9 cellular contexts compared by ENCODE assay signal in genomic region chr13:75637101-75637774, GRCh38. TPM values are rescaled to one million over a fixed set of nuclear protein-coding genes. Genes with fewer than 3 reads are reported as not detected.
DNase-seq lines count a peak whose midpoint lies in the region; ATAC-seq and TF ChIP-seq lines count a peak whose summit lies in the region.
"Had no signal": no experiment of that assay in that cellular context is flagged by ENCODE, and none has a peak within 500 bp of the region (broad histone marks: within the 10 kb centered on the region; RNA-seq: fewer than 3 reads in every experiment).

No MANE protein-coding gene starts in this region.

- H3K36me3 ChIP-seq in iPS-20b (ENCODE audit: insufficient read depth, low read depth, low read length) (no peaks in the 10 kb centered on the region), testis (ENCODE audit: low read depth, missing control alignments) (no peaks in the 10 kb centered on the region)

- H3K4me3 ChIP-seq in WI38 (ENCODE audit: low read depth, low read length) (peak overlapping the region; percentile 94), iPS-20b (ENCODE audit: low read length) (peak overlapping the region; percentile 78), testis (peak overlapping the region; percentile 75 to 76)

- H3K9me3 ChIP-seq in iPS-20b (ENCODE audit: insufficient read depth, low read depth, low read length) (no peaks in the 10 kb centered on the region), testis (no peaks in the 10 kb centered on the region)

- H3K4me3 Mint-ChIP-seq in T-helper 1 cell treated with Interleukin-12 subunit alpha and Interleukin-12 subunit beta and Interleukin-4 antibody, amounts not matched to agents 30 μg/mL and 1 μg/mL, for 36 hours: peak overlapping the region; percentile 59

- no peak for DNase-seq in T-helper 1 cell
- no peak for DNase-seq in testis
- no peak for DNase-seq in A172 (ENCODE audit: low spot score)
- DNase-seq in NOMO-1 treated with DMSO at 0.1 percent for 48 hours (lab: John Stamatoyannopoulos, UW; ENCODE audit: unreplicated experiment): no peak

- H3K27me3 ChIP-seq in iPS-20b (ENCODE audit: insufficient read depth, low read length): peaks cover 50% of the 10 kb centered on the region
- H3K27me3 ChIP-seq in testis: no peaks in the 10 kb centered on the region

- H3K27me3 Mint-ChIP-seq in T-helper 1 cell treated with Interleukin-12 subunit alpha and Interleukin-12 subunit beta and Interleukin-4 antibody, amounts not matched to agents 30 μg/mL and 1 μg/mL, for 36 hours (ENCODE audit: low read depth): peaks cover 25% of the 10 kb centered on the region

- peak overlapping the region; percentile 45; the same call in 1 of the 2 replicates for H3K9ac ChIP-seq in iPS-20b (ENCODE audit: low read depth, low read length)

- peaks cover 2% of the 10 kb centered on the region for H3K36me3 Mint-ChIP-seq in T-helper 1 cell treated with Interleukin-12 subunit alpha and Interleukin-12 subunit beta and Interleukin-4 antibody, amounts not matched to agents 30 μg/mL and 1 μg/mL, for 36 hours (ENCODE audit: low read depth)

- no peak overlapping the region for H3K27ac Mint-ChIP-seq in T-helper 1 cell treated with Interleukin-12 subunit alpha and Interleukin-12 subunit beta and Interleukin-4 antibody, amounts not matched to agents 30 μg/mL and 1 μg/mL, for 36 hours

- 23 to 24% methylated on average over 16 to 19 of the region's 19 CpGs for WGBS in testis, 2 donors

- H3K4me1 ChIP-seq in iPS-20b (ENCODE audit: insufficient read depth, low read length) (peaks cover 17% of the 10 kb centered on the region), testis (no peaks in the 10 kb centered on the region)

- H3K9me3 Mint-ChIP-seq in T-helper 1 cell treated with Interleukin-12 subunit alpha and Interleukin-12 subunit beta and Interleukin-4 antibody, amounts not matched to agents 30 μg/mL and 1 μg/mL, for 36 hours: no peaks in the 10 kb centered on the region

- TF ChIP-seq CTCF in WI38 (IDR thresholded peaks at IDR 0.05; ENCODE audit: low read depth, low read length) (no peak), testis (IDR thresholded peaks at IDR 0.05) (no peak)

- H3K27ac ChIP-seq in iPS-20b (ENCODE audit: low read length) (no peak overlapping the region), testis (no peak overlapping the region)
- H3K27ac ChIP-seq: C4-2B had no signal

- intact Hi-C loops in testis (cut with DNase I; ENCODE audit: low total_unique reads): no loop called here

- no peak for TF ChIP-seq POLR2A in testis (IDR thresholded peaks at IDR 0.05)

- H3K4me1 Mint-ChIP-seq in T-helper 1 cell treated with Interleukin-12 subunit alpha and Interleukin-12 subunit beta and Interleukin-4 antibody, amounts not matched to agents 30 μg/mL and 1 μg/mL, for 36 hours (ENCODE audit: low read depth): peaks cover 13% of the 10 kb centered on the region

- ATAC-seq in GM19467 (IDR thresholded peaks at IDR 0.05; ENCODE audit: unreplicated experiment): no peak

RNA-seq across cellular contexts. Expression of gene LMO7, which starts 1.1 kb away (rescaled TPM):
- 100 to 1,000 TPM; 111 to 132 TPM for total RNA-seq in testis
- 39.1 TPM for polyA plus RNA-seq in testis (ENCODE audit: insufficient read depth, low read depth, low replicate concordance)
- total RNA-seq in A172 (2014; rRNA removed; shearing (Covaris generic)): 155 and 215 TPM in 2 replicates
